Comparison of ENCODE assay signal across 37 cellular contexts in the genomic region with DNA sequence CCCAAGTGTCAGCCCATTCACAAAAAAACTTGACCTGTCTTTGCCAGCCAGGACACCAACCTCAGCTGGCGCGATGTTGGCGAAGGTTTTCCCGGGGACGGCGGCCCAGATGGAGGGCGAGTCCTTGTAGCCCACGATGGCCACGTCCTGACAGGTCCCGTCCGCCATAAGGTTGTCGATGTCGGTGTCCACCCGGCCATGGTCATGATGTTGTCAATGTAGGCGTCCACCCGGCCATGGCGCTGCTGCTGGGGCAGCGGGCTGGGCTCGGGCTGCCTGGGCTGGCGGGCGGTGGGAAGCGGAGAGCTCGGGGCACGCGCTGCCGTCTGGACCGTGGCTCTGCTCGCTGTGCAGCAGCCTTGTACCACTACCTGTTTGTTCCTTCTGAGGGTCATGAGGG. TPM values are rescaled to one million over a fixed set of nuclear protein-coding genes. Genes with fewer than 3 reads are reported as not detected.
"Had no signal": no experiment of that assay in that cellular context is flagged by ENCODE, and none has a peak within 500 bp of the region (broad histone marks: within the 10 kb centered on the region; RNA-seq: fewer than 3 reads in every experiment).

No MANE protein-coding gene starts in this region.

- H3K4me3 ChIP-seq: MG63, PC-9, SJCRH30, SK-N-MC had no signal

- H2AFZ ChIP-seq: PC-9 had no signal

- DNase-seq: Kasumi-1, MG63, NCI-H1048, NCI-H1092 treated with DMSO at 0.1 percent for 48 hours, NCI-H1105 treated with DMSO at 0.1 percent for 48 hours, NCI-H1417, NCI-H1436, NCI-H146, NCI-H1694 treated with DMSO at 0.1 percent for 48 hours, NCI-H187 treated with DMSO at 0.1 percent for 48 hours, NCI-H2029, NCI-H2081, NCI-H2171 treated with DMSO at 0.1 percent for 48 hours, NCI-H2227 treated with DMSO at 0.1 percent for 48 hours, NCI-H345, NCI-H446, NCI-H524, NCI-H526, NCI-H69, NCI-H748 treated with DMSO at 0.1 percent for 48 hours, NCI-H82, PC-9, SHP77, SIG-M5, SJCRH30, T-cell had no signal

- H3K27me3 ChIP-seq: MG63, SJCRH30 had no signal

- H3K4me2 ChIP-seq: PC-9 had no signal

- ATAC-seq: Panc1, Right ventricle myocardium inferior, SK-N-SH treated with all-trans-retinoic acid at 6 μM for 48 hours, T-cell had no signal

- H3K27ac ChIP-seq: PC-9, RWPE1, SJCRH30, SK-N-MC had no signal

- FAIRE-seq: RCC 7860 had no signal

- H3K4me1 ChIP-seq: SJCRH30 had no signal

- H3K9me3 ChIP-seq: MG63, SJCRH30 had no signal

- H3K36me3 ChIP-seq: MG63, SJCRH30 had no signal

RNA-seq across cellular contexts. Expression of a gene that starts 18.3 kb away (rescaled TPM):
- total RNA-seq: M059J, NCI-H460, OCI-LY7, PC-9, RPMI7951, SJCRH30, SK-MEL-5, T-cell had no signal

RNA-seq across cellular contexts. Expression of a gene that starts 48.7 kb away (rescaled TPM):
- total RNA-seq: M059J, NCI-H460, PC-9, Right ventricle myocardium inferior, RPMI7951, SJCRH30, SK-MEL-5 had no signal
